Comparison of ENCODE assay signal across 31 cellular contexts in genomic region chr14:26839481-26839880, GRCh38.
"Had no signal": no experiment of that assay in that cellular context is flagged by ENCODE, and none has a peak within 500 bp of the region (broad histone marks: within the 10 kb centered on the region; RNA-seq: fewer than 3 reads in every experiment).

No MANE protein-coding gene starts in this region.

- H3K9ac ChIP-seq: neural progenitor cell had no signal

- H3K36me3 ChIP-seq: ascending aorta, esophagus squamous epithelium, heart left ventricle, lower lobe of right lung, neural progenitor cell, right atrium auricular region, suprapubic skin, tibial artery, upper lobe of right lung had no signal

- H3K4me3 Mint-ChIP-seq: activated CD4-positive, alpha-beta memory T cell treated with anti-CD3 and anti-CD28 coated beads for 36 hours; activated CD4-positive, alpha-beta T cell treated with anti-CD3 and anti-CD28 coated beads, Interleukin-2, amount 10 ng/mL, durations not matched to agents 24 days and 14 days; activated naive CD4-positive, alpha-beta T cell treated with anti-CD3 and anti-CD28 coated beads, Interleukin-2, amount 10 ng/mL, durations not matched to agents 7 days and 5 days; activated naive CD8-positive, alpha-beta T cell treated with anti-CD3 and anti-CD28 coated beads, Interleukin-2, amount 10 ng/mL, durations not matched to agents 7 days and 5 days; activated T-helper 1 cell treated with anti-CD3 and anti-CD28 coated beads, Interleukin-12 subunit alpha, Interleukin-12 subunit beta, Interleukin-2, Interleukin-4 antibody, amounts not matched to agents 30 ng/mL and 10 ng/mL and 1 ng/mL, durations not matched to agents 14 hours and 24 hours and 36 hours; brain; dendritic cell treated with granulocyte-macrophage colony-stimulating factor and Interleukin-4, amounts not matched to agents 40 ng/mL and 50 ng/mL, for 4 days; naive thymus-derived CD8-positive, alpha-beta T cell; neural progenitor cell had no signal

- H3K4me3 ChIP-seq: ascending aorta, esophagus squamous epithelium, heart left ventricle, lower lobe of right lung, neural progenitor cell, right atrium auricular region, smooth muscle cell, suprapubic skin, tibial artery, upper lobe of right lung had no signal

- H3K9me3 Mint-ChIP-seq: brain; dendritic cell treated with granulocyte-macrophage colony-stimulating factor and Interleukin-4, amounts not matched to agents 40 ng/mL and 50 ng/mL, for 4 days; neural progenitor cell had no signal

- DNase-seq: activated CD4-positive, alpha-beta memory T cell treated with anti-CD3 and anti-CD28 coated beads for 36 hours; activated CD4-positive, alpha-beta T cell treated with anti-CD3 and anti-CD28 coated beads, Interleukin-2, amount 10 ng/mL, durations not matched to agents 24 days and 14 days; activated CD4-positive, CD25-positive, alpha-beta regulatory T cell treated with anti-CD3 and anti-CD28 coated beads, Interleukin-2, amount 50 U/mL, for 72 hours; activated CD8-positive, alpha-beta memory T cell treated with anti-CD3 and anti-CD28 coated beads, Interleukin-2, amount 50 U/mL, for 4 hours; activated effector memory CD4-positive, alpha-beta T cell treated with anti-CD3 and anti-CD28 coated beads, Interleukin-2, amount 50 U/mL, for 16 hours; activated naive CD4-positive, alpha-beta T cell treated with anti-CD3 and anti-CD28 coated beads, Interleukin-2, amount 10 ng/mL, durations not matched to agents 7 days and 5 days; activated naive CD8-positive, alpha-beta T cell treated with anti-CD3 and anti-CD28 coated beads, Interleukin-2, amount 10 ng/mL, durations not matched to agents 7 days and 5 days; activated T-cell treated with anti-CD3 and anti-CD28 coated beads, Interleukin-2, amount 50 U/mL, for 1 hour; central memory CD4-positive, alpha-beta T cell; esophagus squamous epithelium; foreskin keratinocyte; heart left ventricle; lower lobe of right lung; mesenchymal stem cell; naive thymus-derived CD8-positive, alpha-beta T cell; occipital lobe; stimulated activated CD4-positive, alpha-beta T cell treated with anti-CD3 and anti-CD28 coated beads, Interleukin-15, amount 100 ng/mL, for 24 hours; stimulated activated CD4-positive, alpha-beta T cell treated with anti-CD3 and anti-CD28 coated beads, Interleukin-2, amount 100 ng/mL, for 24 hours; stimulated activated naive CD4-positive, alpha-beta T cell; T-helper 2 cell; tibial artery; upper lobe of right lung had no signal

- H3K4me2 ChIP-seq: neural progenitor cell, smooth muscle cell had no signal

- H3K27me3 Mint-ChIP-seq: activated CD4-positive, alpha-beta memory T cell treated with anti-CD3 and anti-CD28 coated beads for 36 hours; activated CD4-positive, alpha-beta T cell treated with anti-CD3 and anti-CD28 coated beads, Interleukin-2, amount 10 ng/mL, durations not matched to agents 24 days and 14 days; activated naive CD4-positive, alpha-beta T cell treated with anti-CD3 and anti-CD28 coated beads, Interleukin-2, amount 10 ng/mL, durations not matched to agents 7 days and 5 days; activated naive CD8-positive, alpha-beta T cell treated with anti-CD3 and anti-CD28 coated beads, Interleukin-2, amount 10 ng/mL, durations not matched to agents 7 days and 5 days; brain; dendritic cell treated with granulocyte-macrophage colony-stimulating factor and Interleukin-4, amounts not matched to agents 40 ng/mL and 50 ng/mL, for 4 days; naive thymus-derived CD8-positive, alpha-beta T cell had no signal

- H3K9me3 ChIP-seq: ascending aorta, esophagus squamous epithelium, heart left ventricle, lower lobe of right lung, right atrium auricular region, suprapubic skin, tibial artery, upper lobe of right lung had no signal

- H3K36me3 Mint-ChIP-seq: activated CD4-positive, alpha-beta memory T cell treated with anti-CD3 and anti-CD28 coated beads for 36 hours; activated naive CD4-positive, alpha-beta T cell treated with anti-CD3 and anti-CD28 coated beads, Interleukin-2, amount 10 ng/mL, durations not matched to agents 7 days and 5 days; activated naive CD8-positive, alpha-beta T cell treated with anti-CD3 and anti-CD28 coated beads, Interleukin-2, amount 10 ng/mL, durations not matched to agents 7 days and 5 days; brain; neural progenitor cell had no signal

- H3K4me1 Mint-ChIP-seq: activated CD4-positive, alpha-beta T cell treated with anti-CD3 and anti-CD28 coated beads, Interleukin-2, amount 10 ng/mL, durations not matched to agents 24 days and 14 days; activated naive CD4-positive, alpha-beta T cell treated with anti-CD3 and anti-CD28 coated beads, Interleukin-2, amount 10 ng/mL, durations not matched to agents 7 days and 5 days; activated naive CD8-positive, alpha-beta T cell treated with anti-CD3 and anti-CD28 coated beads, Interleukin-2, amount 10 ng/mL, durations not matched to agents 7 days and 5 days; naive thymus-derived CD8-positive, alpha-beta T cell had no signal

- H3K27ac ChIP-seq: ascending aorta, epithelial cell of prostate, esophagus squamous epithelium, foreskin keratinocyte, heart left ventricle, lower lobe of right lung, neural progenitor cell, right atrium auricular region, suprapubic skin, tibial artery, upper lobe of right lung had no signal

- H3K4me1 ChIP-seq: ascending aorta, neural progenitor cell, right atrium auricular region, suprapubic skin had no signal

- H3K27ac Mint-ChIP-seq: activated CD4-positive, alpha-beta memory T cell treated with anti-CD3 and anti-CD28 coated beads for 36 hours; activated CD4-positive, alpha-beta T cell treated with anti-CD3 and anti-CD28 coated beads, Interleukin-2, amount 10 ng/mL, durations not matched to agents 24 days and 14 days; activated naive CD4-positive, alpha-beta T cell treated with anti-CD3 and anti-CD28 coated beads, Interleukin-2, amount 10 ng/mL, durations not matched to agents 7 days and 5 days; activated naive CD8-positive, alpha-beta T cell treated with anti-CD3 and anti-CD28 coated beads, Interleukin-2, amount 10 ng/mL, durations not matched to agents 7 days and 5 days; activated T-helper 1 cell treated with anti-CD3 and anti-CD28 coated beads, Interleukin-12 subunit alpha, Interleukin-12 subunit beta, Interleukin-2, Interleukin-4 antibody, amounts not matched to agents 30 ng/mL and 10 ng/mL and 1 ng/mL, durations not matched to agents 14 hours and 24 hours and 36 hours; brain; dendritic cell treated with granulocyte-macrophage colony-stimulating factor and Interleukin-4, amounts not matched to agents 40 ng/mL and 50 ng/mL, for 4 days; naive thymus-derived CD8-positive, alpha-beta T cell; neural progenitor cell had no signal

- H2AFZ ChIP-seq: neural progenitor cell had no signal

- H3K27me3 ChIP-seq: ascending aorta, esophagus squamous epithelium, foreskin keratinocyte, heart left ventricle, neural progenitor cell, right atrium auricular region, suprapubic skin, tibial artery, upper lobe of right lung had no signal

- ATAC-seq: foreskin keratinocyte; heart left ventricle; lower lobe of right lung; naive thymus-derived CD8-positive, alpha-beta T cell; upper lobe of right lung had no signal
